ENCODE assay signal across 8 cellular contexts in genomic region chr5:109455598-109456096, GRCh38. TPM values are rescaled to one million over a fixed set of nuclear protein-coding genes. Genes with fewer than 3 reads are reported as not detected.
DNase-seq lines count a peak whose midpoint lies in the region; ATAC-seq and TF ChIP-seq lines count a peak whose summit lies in the region.

No MANE protein-coding gene starts in this region.

- H3K36me3 Mint-ChIP-seq in activated naive CD8-positive, alpha-beta T cell: peaks cover 5% of the 10 kb centered on the region
- H3K36me3 Mint-ChIP-seq in activated naive CD8-positive, alpha-beta T cell treated with anti-CD3 and anti-CD28 coated beads for 36 hours: no peaks in the 10 kb centered on the region
- H3K36me3 Mint-ChIP-seq in neural crest cell (ENCODE audit: low read depth): peaks cover 6% of the 10 kb centered on the region

- H3K9ac ChIP-seq in endocrine pancreas (ENCODE audit: control insufficient read depth, insufficient read depth, low read length): no peak overlapping the region

- peak overlapping the region; percentile 14 for H3K4me3 ChIP-seq in endocrine pancreas (ENCODE audit: control insufficient read depth, insufficient read depth, low read length)

- peaks cover 5% of the 10 kb centered on the region for H3K4me1 Mint-ChIP-seq in activated naive CD8-positive, alpha-beta T cell (ENCODE audit: low read depth)
- peaks cover 2% of the 10 kb centered on the region for H3K4me1 Mint-ChIP-seq in activated naive CD8-positive, alpha-beta T cell treated with anti-CD3 and anti-CD28 coated beads for 36 hours
- peaks cover 17% of the 10 kb centered on the region for H3K4me1 Mint-ChIP-seq in neural crest cell

- H3K27ac Mint-ChIP-seq in activated naive CD8-positive, alpha-beta T cell: peak overlapping the region; percentile 18
- no peak overlapping the region for H3K27ac Mint-ChIP-seq in activated naive CD8-positive, alpha-beta T cell treated with anti-CD3 and anti-CD28 coated beads for 36 hours
- peak overlapping the region; percentile 63 for H3K27ac Mint-ChIP-seq in neural crest cell (ENCODE audit: unreplicated experiment)

- no peaks in the 10 kb centered on the region for H3K27me3 ChIP-seq in endocrine pancreas (ENCODE audit: control insufficient read depth, insufficient read depth, low read length)

- H3K36me3 ChIP-seq in endocrine pancreas (ENCODE audit: control insufficient read depth, insufficient read depth, low read length): no peaks in the 10 kb centered on the region

- H3K4me1 ChIP-seq in endocrine pancreas (ENCODE audit: control insufficient read depth, insufficient read depth, low read length): peaks cover 13% of the 10 kb centered on the region

- H3K27me3 Mint-ChIP-seq in activated naive CD8-positive, alpha-beta T cell: peaks cover 2% of the 10 kb centered on the region
- peaks cover 9% of the 10 kb centered on the region for H3K27me3 Mint-ChIP-seq in activated naive CD8-positive, alpha-beta T cell treated with anti-CD3 and anti-CD28 coated beads for 36 hours
- no peaks in the 10 kb centered on the region for H3K27me3 Mint-ChIP-seq in neural crest cell (ENCODE audit: low read depth)

- no peak overlapping the region for H3K4me3 Mint-ChIP-seq in activated naive CD8-positive, alpha-beta T cell
- no peak overlapping the region for H3K4me3 Mint-ChIP-seq in activated naive CD8-positive, alpha-beta T cell treated with anti-CD3 and anti-CD28 coated beads for 36 hours
- no peak overlapping the region for H3K4me3 Mint-ChIP-seq in neural crest cell

- no peak for DNase-seq in activated naive CD8-positive, alpha-beta T cell treated with anti-CD3 and anti-CD28 coated beads for 36 hours
- DNase-seq in NCI-H774 (lab: John Stamatoyannopoulos, UW) (peak; percentile 19), neural crest cell (ENCODE audit: low read depth, low spot score) (no peak), SKM-1 (lab: John Stamatoyannopoulos, UW; ENCODE audit: unreplicated experiment) (no peak), NCI-H1694 treated with DMSO at 0.1 percent for 48 hours (lab: John Stamatoyannopoulos, UW) (no peak)

- no peaks in the 10 kb centered on the region for H3K9me3 Mint-ChIP-seq in activated naive CD8-positive, alpha-beta T cell (ENCODE audit: low read depth)
- peaks cover 1% of the 10 kb centered on the region for H3K9me3 Mint-ChIP-seq in activated naive CD8-positive, alpha-beta T cell treated with anti-CD3 and anti-CD28 coated beads for 36 hours
- no peaks in the 10 kb centered on the region for H3K9me3 Mint-ChIP-seq in neural crest cell

- H3K9me3 ChIP-seq in endocrine pancreas (ENCODE audit: control insufficient read depth, low read length): no peaks in the 10 kb centered on the region

- no peak for TF ChIP-seq CTCF in neural crest cell (conservative IDR thresholded peaks at IDR 0.05)

- ATAC-seq in HG02798 (IDR thresholded peaks at IDR 0.05; ENCODE audit: poor library complexity, unreplicated experiment): peak; percentile 100

RNA-seq across cellular contexts. Expression of gene PJA2, which starts 45.9 kb away (rescaled TPM):
- total RNA-seq in activated naive CD8-positive, alpha-beta T cell treated with anti-CD3 and anti-CD28 coated beads for 36 hours: 10 to 100 TPM; 55.4 to 55.6 TPM
- total RNA-seq in neural crest cell: 51.2 TPM in 2 replicates
